In the genomic region with DNA sequence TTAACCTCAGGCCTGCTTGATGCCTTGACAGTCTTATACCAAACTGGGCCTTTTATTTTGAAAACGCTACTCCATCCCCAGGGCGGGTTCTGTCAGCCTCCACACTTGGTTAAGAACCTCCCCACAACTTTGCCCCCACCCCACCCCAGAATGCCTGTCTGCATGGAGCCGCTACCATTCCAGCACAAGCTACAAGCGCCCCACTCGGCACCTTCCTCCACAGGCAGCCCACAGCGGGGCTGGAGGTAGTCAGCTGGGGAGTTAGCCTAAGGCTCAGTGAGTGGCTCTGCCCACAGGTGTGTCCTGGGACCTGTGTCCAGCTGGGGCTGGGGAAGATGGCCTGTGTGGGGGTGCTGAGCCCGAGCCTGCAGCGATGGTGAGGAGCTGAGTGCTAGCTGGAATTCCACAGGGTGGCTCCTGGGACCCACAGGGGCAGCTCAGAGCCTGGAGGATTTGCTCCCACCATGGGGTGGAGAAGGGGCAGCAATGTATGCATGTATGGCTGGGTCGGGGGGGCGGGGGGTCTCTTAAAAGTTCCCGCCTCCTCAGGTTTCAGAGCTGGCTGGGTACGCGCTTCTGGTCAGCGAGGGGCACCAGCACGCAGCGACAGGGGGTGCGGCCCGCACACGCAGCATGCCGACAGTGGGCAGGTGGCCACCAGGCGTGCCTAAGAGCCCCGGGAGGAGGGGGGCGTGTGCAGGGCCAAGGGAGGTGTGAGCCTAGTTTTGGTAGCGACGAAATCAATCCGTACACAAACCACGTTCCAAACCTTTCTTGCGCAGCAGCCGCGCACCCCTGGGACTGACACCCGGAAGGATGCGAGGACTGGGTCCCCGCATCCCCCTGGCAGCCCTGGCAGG, we compare ENCODE assay signal across 8 cellular contexts. TPM values are rescaled to one million over a fixed set of nuclear protein-coding genes. Genes with fewer than 3 reads are reported as not detected.
A peak's percentile ranks its signal among the peaks of the same experiment; 100 is the strongest.
DNase-seq lines count a peak whose midpoint lies in the region; ATAC-seq, FAIRE-seq and TF ChIP-seq lines count a peak whose summit lies in the region.

No MANE protein-coding gene starts in this region.

- no peak for DNase-seq in A549 (ENCODE audit: low read depth in 1 of 2, low spot score in 1 of 2)
- no peak for DNase-seq in MM.1S
- peak; percentile 61 for DNase-seq in ecto neural progenitor cell (ENCODE audit: low spot score)
- no peak for DNase-seq in NCI-H345 (lab: John Stamatoyannopoulos, UW)
- no peak for DNase-seq in pons (ENCODE audit: low spot score)

- H3K36me3 ChIP-seq in MM.1S (replicated peaks; ENCODE audit: insufficient read depth, low read length) (no peaks in the 10 kb centered on the region), muscle layer of colon (ENCODE audit: insufficient read depth, low read length) (no peaks in the 10 kb centered on the region)

- ATAC-seq in A549 (peak; percentile 12 to 18; a peak in 4 of 6 replicates), HG02970 (IDR thresholded peaks at IDR 0.05; ENCODE audit: low FRiP score, unreplicated experiment) (no peak), HG03442 (IDR thresholded peaks at IDR 0.05; ENCODE audit: unreplicated experiment) (no peak)

- no peak for TF ChIP-seq RAD21 in A549 (conservative IDR thresholded peaks at IDR 0.05 in 1 of 2, IDR thresholded peaks at IDR 0.05 in 1 of 2)

- H3K4me2 ChIP-seq in A549 = peak overlapping the region; percentile 100
- H3K4me2 ChIP-seq in MM.1S (ENCODE audit: low read depth, low read length) = peak overlapping the region; percentile 90; the same call in 1 of the 2 replicates

- no peak for FAIRE-seq in A549 (lab: Jason Lieb, UNC)

- H3F3A ChIP-seq in MM.1S (ENCODE audit: insufficient read depth, low read length) = no peaks in the 10 kb centered on the region

- H3K79me2 ChIP-seq in MM.1S (ENCODE audit: low read length) = no peaks in the 10 kb centered on the region

- H3K9me2 ChIP-seq in MM.1S (replicated peaks; ENCODE audit: insufficient read depth, low read length) = no peaks in the 10 kb centered on the region

- CTCF ChIA-PET in A549 (lab: Yijun Ruan, JAX) = interaction anchor here (1.2 to 6.2 kb wide), 7 partner anchors 8 to 248 kb away, joined by 3 to 62 read pairs (median 9); no protein-coding TSS in a partner anchor

- WGBS in A549 (ENCODE audit: missing lambda C conversion rate) = 72% methylated on average over 24 of the region's 33 CpGs

- no peaks in the 10 kb centered on the region for H3K9me3 ChIP-seq in A549
- no peaks in the 10 kb centered on the region for H3K9me3 ChIP-seq in MM.1S (replicated peaks; ENCODE audit: insufficient read depth, low read length)
- H3K9me3 ChIP-seq in muscle layer of colon (ENCODE audit: low read length) = no peaks in the 10 kb centered on the region

- H3K4me3 ChIP-seq in A549 (peak overlapping the region; percentile 96), MM.1S (ENCODE audit: low read length) (no peak overlapping the region), muscle layer of colon (ENCODE audit: low read depth in 1 of 2, low read length in 2 of 2) (peak overlapping the region; percentile 63 to 76)

- H3K4me1 ChIP-seq in A549 = peaks cover 16% of the 10 kb centered on the region
- H3K4me1 ChIP-seq in MM.1S (ENCODE audit: low read length) = no peaks in the 10 kb centered on the region
- peaks cover 7% of the 10 kb centered on the region for H3K4me1 ChIP-seq in muscle layer of colon (ENCODE audit: insufficient read depth, low read length)

- no peak for TF ChIP-seq EP300 in A549 (IDR thresholded peaks at IDR 0.05)

- peak overlapping the region; percentile 78 to 85 for H3K27ac ChIP-seq in A549
- no peak overlapping the region for H3K27ac ChIP-seq in MM.1S (ENCODE audit: low read length)
- H3K27ac ChIP-seq in muscle layer of colon (ENCODE audit: low read depth, low read length) = peak overlapping the region; percentile 62

- no peak for TF ChIP-seq CTCF in A549 (IDR thresholded peaks at IDR 0.05)
- TF ChIP-seq CTCF in MM.1S (IDR thresholded peaks at IDR 0.05; ENCODE audit: low read length) = no peak

- H4K20me1 ChIP-seq in MM.1S (ENCODE audit: insufficient read depth, low read length) = no peaks in the 10 kb centered on the region

- H3K9ac ChIP-seq in MM.1S (ENCODE audit: low read length) (no peak overlapping the region), muscle layer of colon (ENCODE audit: low read length) (no peak overlapping the region)

- no peak overlapping the region for H2AFZ ChIP-seq in MM.1S (ENCODE audit: low read length)

- POLR2A ChIA-PET in A549 (lab: Yijun Ruan, JAX) = interaction anchor here (0.7 kb wide), 1 partner anchor 284 kb away, joined by 4 read pairs; no protein-coding TSS in a partner anchor

- TF ChIP-seq POLR2A in A549 (IDR thresholded peaks at IDR 0.05; ENCODE audit: low read length) = no peak

- H3K27me3 ChIP-seq in MM.1S (replicated peaks; ENCODE audit: insufficient read depth, low read length) (peaks cover 40% of the 10 kb centered on the region), muscle layer of colon (ENCODE audit: control insufficient read depth in 1 of 2, insufficient read depth in 2 of 2, low read length in 2 of 2) (peaks cover 0 to 4% of the 10 kb centered on the region in 2 donors)

TF ChIP-seq in A549, 52 proteins besides CTCF, POLR2A, EP300 and RAD21:
- TF ChIP-seq JUNB (IDR thresholded peaks at IDR 0.05) = no peak
- TF ChIP-seq FOSB (CRISPR knock-in tag; IDR thresholded peaks at IDR 0.05) = no peak
- no peak for TF ChIP-seq ESRRA (IDR thresholded peaks at IDR 0.05; ENCODE audit: borderline replicate concordance, low read length)
- no peak for TF ChIP-seq ZNF302 (CRISPR knock-in tag; IDR thresholded peaks at IDR 0.05)

RNA-seq across cellular contexts. Expression of a gene that starts 0.9 kb away (rescaled TPM):
- polyA plus RNA-seq in A549 (2011; rRNA removed) (5.1 and 5.2 TPM in 2 replicates), A549 (2017; fragmentation: RNase III; extraction: RNeasy Plus Mini Kit Qiagen cat#74134 plus additional on column Dnase treatment) (2.3 to 3.5 TPM (median 3.4 TPM) in 3 replicates)
- polyA plus RNA-seq in A549 (2012; cell fraction: cytosol; rRNA removed) = 2.7 and 4.5 TPM in 2 replicates
- 2.1 and 3.5 TPM in 2 replicates for polyA plus RNA-seq in A549 (2012; cell fraction: nucleus; rRNA removed)
- 5.1 and 6.7 TPM in 2 replicates for polyA minus RNA-seq in A549 (2011; rRNA and poly(A)+ RNA removed)

RNA-seq across cellular contexts. Expression of a gene that starts 15.2 kb away (rescaled TPM):
- polyA plus RNA-seq in A549 (2011; rRNA removed) (not detected in 2 replicates), A549 (2017; fragmentation: RNase III; extraction: RNeasy Plus Mini Kit Qiagen cat#74134 plus additional on column Dnase treatment) (not detected in 3 replicates)
- not detected in 2 replicates for polyA plus RNA-seq in A549 (2012; cell fraction: cytosol; rRNA removed)
- not detected in 2 replicates for polyA plus RNA-seq in A549 (2012; cell fraction: nucleus; rRNA removed)
- not detected in 2 replicates for polyA minus RNA-seq in A549 (2011; rRNA and poly(A)+ RNA removed)

RNA-seq across cellular contexts. Expression of a gene that starts 45.4 kb away (rescaled TPM):
- polyA plus RNA-seq in A549 (2011; rRNA removed) (0.23 TPM in 1 of 2 replicates, not detected in the other), A549 (2017; fragmentation: RNase III; extraction: RNeasy Plus Mini Kit Qiagen cat#74134 plus additional on column Dnase treatment) (not detected in 3 replicates)
- polyA plus RNA-seq in A549 (2012; cell fraction: cytosol; rRNA removed) = 0.11 and 0.13 TPM in 2 replicates
- 0.13 TPM in 1 of 2 replicates, not detected in the other for polyA plus RNA-seq in A549 (2012; cell fraction: nucleus; rRNA removed)
- not detected in 2 replicates for polyA minus RNA-seq in A549 (2011; rRNA and poly(A)+ RNA removed)

Comparison
In these comparisons a context has a peak if more than half of its experiments do, and no peak if none do; other contexts are left out.
1. ATAC-seq: peak in A549 (2 of 2); none in HG02970 (single experiment) and HG03442 (single experiment).